8 cellular contexts compared by ENCODE assay signal in genomic region chr4:147617173-147617840, GRCh38. TPM values are rescaled to one million over a fixed set of nuclear protein-coding genes. Genes with fewer than 3 reads are reported as not detected.
DNase-seq lines count a peak whose midpoint lies in the region; ATAC-seq and TF ChIP-seq lines count a peak whose summit lies in the region.

TSS of gene TMEM184C (plus strand) at chr4:147617397. CDS start at chr4:147617957, 560 bp downstream.

- H3K27me3 ChIP-seq in H7 (ENCODE audit: control insufficient read depth, insufficient read depth, low read length): no peaks in the 10 kb centered on the region

- no peak for TF ChIP-seq CTCF in fibroblast of pulmonary artery (IDR thresholded peaks at IDR 0.05; ENCODE audit: low read length, missing control alignments)

- no peaks in the 10 kb centered on the region for H3K9me3 Mint-ChIP-seq in natural killer cell treated with Interleukin-12 subunit alpha and Interleukin-12 subunit beta and Interleukin-15 and Interleukin-18, amount 100 ng/mL, for 72 hours

- ATAC-seq in natural killer cell treated with Interleukin-12 subunit alpha and Interleukin-12 subunit beta and Interleukin-15 and Interleukin-18, amount 100 ng/mL, for 72 hours: peak; percentile 99 to 100
- ATAC-seq in stimulated activated naive CD8-positive, alpha-beta T cell treated with anti-CD3 and anti-CD28 coated beads, Interleukin-15, Interleukin-2, amounts not matched to agents 100 U/mL and 50 U/mL, for 24 hours: peak; percentile 100

- peak within 1 kb of the TSS; percentile 80 to 99 for H3K27ac Mint-ChIP-seq in natural killer cell treated with Interleukin-12 subunit alpha and Interleukin-12 subunit beta and Interleukin-15 and Interleukin-18, amount 100 ng/mL, for 72 hours

- peaks cover 2 to 13% of the 10 kb centered on the region in 2 donors for H3K27me3 Mint-ChIP-seq in natural killer cell treated with Interleukin-12 subunit alpha and Interleukin-12 subunit beta and Interleukin-15 and Interleukin-18, amount 100 ng/mL, for 72 hours

- H3K36me3 Mint-ChIP-seq in natural killer cell treated with Interleukin-12 subunit alpha and Interleukin-12 subunit beta and Interleukin-15 and Interleukin-18, amount 100 ng/mL, for 72 hours: peaks cover 11% of the 10 kb centered on the region

- DNase-seq in ELF-1 (ENCODE audit: low read depth, low spot score): peak; percentile 99
- DNase-seq in H7: peak; percentile 85
- peak; percentile 93 for DNase-seq in M059J (ENCODE audit: low read depth)
- peak; percentile 94 to 95 for DNase-seq in SHP77 (lab: John Stamatoyannopoulos, UW)
- peak; percentile 98 for DNase-seq in activated effector memory CD4-positive, alpha-beta T cell treated with Interleukin-2 at 50 U/mL for 16 hours
- peak; percentile 95 for DNase-seq in fibroblast of pulmonary artery (ENCODE audit: low read depth)
- DNase-seq in natural killer cell treated with Interleukin-12 subunit alpha and Interleukin-12 subunit beta and Interleukin-15 and Interleukin-18, amount 100 ng/mL, for 72 hours (ENCODE audit: low spot score): peak; percentile 97
- DNase-seq in stimulated activated naive CD8-positive, alpha-beta T cell treated with anti-CD3 and anti-CD28 coated beads, Interleukin-15, Interleukin-2, amounts not matched to agents 100 U/mL and 50 U/mL, for 24 hours: peak; percentile 99

- peaks cover 23% of the 10 kb centered on the region in 2 donors for H3K4me1 Mint-ChIP-seq in natural killer cell treated with Interleukin-12 subunit alpha and Interleukin-12 subunit beta and Interleukin-15 and Interleukin-18, amount 100 ng/mL, for 72 hours (ENCODE audit: low read depth in 2 of 2)

- no peaks in the 10 kb centered on the region for H3K36me3 ChIP-seq in H7 (replicated peaks; ENCODE audit: control insufficient read depth, insufficient read depth, low read length)

- H3K4me3 Mint-ChIP-seq in natural killer cell treated with Interleukin-12 subunit alpha and Interleukin-12 subunit beta and Interleukin-15 and Interleukin-18, amount 100 ng/mL, for 72 hours: peak within 1 kb of the TSS; percentile 95

- H3K4me3 ChIP-seq in H7 (ENCODE audit: insufficient read depth, low read depth, low read length) (peak within 1 kb of the TSS; percentile 94), fibroblast of pulmonary artery (replicated peaks; ENCODE audit: low read depth, low read length) (peak within 1 kb of the TSS; percentile 86)

RNA-seq across cellular contexts. Expression of gene TMEM184C, which starts in this region (rescaled TPM):
- 24.9 and 34.3 TPM in 2 replicates for total RNA-seq in H7 (2014; rRNA removed; shearing (Covaris generic))
- 19.1 and 27.0 TPM in 2 replicates for total RNA-seq in M059J (2014; rRNA removed; shearing (Covaris generic))
- 10 to 100 TPM; 17.6 to 27.2 TPM for total RNA-seq in natural killer cell treated with Interleukin-12 subunit alpha and Interleukin-12 subunit beta and Interleukin-15 and Interleukin-18, amount 100 ng/mL, for 72 hours

Comparison
In these comparisons a context has a peak if more than half of its experiments do, and no peak if none do; other contexts are left out.
1. Peak in every context shown above with its lines: DNase-seq, ATAC-seq and H3K4me3 ChIP-seq.